27 cellular contexts compared by ENCODE assay signal in the genomic region with DNA sequence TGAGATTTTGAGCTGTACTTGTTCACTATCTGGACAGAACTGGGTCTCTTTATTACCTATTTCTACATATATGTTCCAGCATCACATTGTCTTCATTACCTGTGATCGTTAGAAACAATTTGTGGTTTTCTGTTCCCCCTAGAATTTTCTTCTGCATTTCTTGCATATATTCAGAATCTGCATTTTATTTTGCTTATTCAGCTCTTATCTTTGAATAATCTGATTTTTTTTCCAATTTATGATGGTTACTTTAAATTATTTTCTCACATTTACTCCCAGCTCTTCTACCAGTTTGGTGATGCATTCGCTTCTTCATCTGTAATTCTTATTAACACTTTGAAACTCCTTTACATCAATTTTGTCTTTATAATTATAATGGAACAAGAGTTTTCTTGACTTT. TPM values are rescaled to one million over a fixed set of nuclear protein-coding genes. Genes with fewer than 3 reads are reported as not detected.
"Had no signal": no experiment of that assay in that cellular context is flagged by ENCODE, and none has a peak within 500 bp of the region (broad histone marks: within the 10 kb centered on the region; RNA-seq: fewer than 3 reads in every experiment).

No MANE protein-coding gene starts in this region.

- H3K9ac ChIP-seq: parathyroid adenoma had no signal

- H2AFZ ChIP-seq: parathyroid adenoma had no signal

- H3K9me3 ChIP-seq: left ventricle myocardium inferior, lower lobe of right lung, stomach, thyroid gland, vagina had no signal

- DNase-seq: cortex of kidney; effector memory CD8-positive, alpha-beta T cell; erythroblast; hypothalamus; immature natural killer cell; left colon; left ventricle myocardium inferior; lower lobe of right lung; natural killer cell; occipital lobe; stimulated activated CD4-positive, alpha-beta T cell treated with anti-CD3 and anti-CD28 coated beads, Interleukin-12 subunit alpha, Interleukin-12 subunit beta, amount 100 ng/mL, for 4 hours; stimulated activated CD4-positive, alpha-beta T cell treated with anti-CD3 and anti-CD28 coated beads, Interleukin-1b, Interleukin-23, amount 100 ng/mL, for 48 hours; stimulated activated CD4-positive, alpha-beta T cell treated with anti-CD3 and anti-CD28 coated beads, Interleukin-4, amount 100 ng/mL, for 1 hour; stimulated activated naive CD4-positive, alpha-beta T cell treated with Interleukin-2 at 50 U/mL for 16 hours; stomach; thyroid gland had no signal

- H3K4me1 ChIP-seq: left ventricle myocardium inferior, lower lobe of right lung, parathyroid adenoma, thyroid gland, vagina had no signal

- ATAC-seq: effector memory CD8-positive, alpha-beta T cell; left colon; lower lobe of right lung; natural killer cell; sciatic nerve; stimulated activated effector memory CD8-positive, alpha-beta T cell treated with anti-CD3 and anti-CD28 coated beads, Interleukin-12 subunit alpha, Interleukin-12 subunit beta, amount 100 ng/mL, for 72 hours had no signal

- H3K36me3 ChIP-seq: left ventricle myocardium inferior, lower lobe of right lung, stomach, thyroid gland, vagina had no signal

- H3K27me3 ChIP-seq: stomach, thyroid gland, vagina had no signal

- H3K4me3 Mint-ChIP-seq: effector memory CD8-positive, alpha-beta T cell; immature natural killer cell; natural killer cell; stimulated activated effector memory CD8-positive, alpha-beta T cell treated with anti-CD3 and anti-CD28 coated beads, Interleukin-12 subunit alpha, Interleukin-12 subunit beta, amount 100 ng/mL, for 72 hours had no signal

- H3K36me3 Mint-ChIP-seq: immature natural killer cell; natural killer cell; stimulated activated effector memory CD8-positive, alpha-beta T cell treated with anti-CD3 and anti-CD28 coated beads, Interleukin-12 subunit alpha, Interleukin-12 subunit beta, amount 100 ng/mL, for 72 hours had no signal

- H3K27ac Mint-ChIP-seq: effector memory CD8-positive, alpha-beta T cell; immature natural killer cell; natural killer cell; stimulated activated effector memory CD8-positive, alpha-beta T cell treated with anti-CD3 and anti-CD28 coated beads, Interleukin-12 subunit alpha, Interleukin-12 subunit beta, amount 100 ng/mL, for 72 hours had no signal

- H3K27ac ChIP-seq: left ventricle myocardium inferior, lower lobe of right lung, parathyroid adenoma, skin epidermis, stomach, thyroid gland, vagina had no signal

- H3K4me1 Mint-ChIP-seq: immature natural killer cell; natural killer cell; stimulated activated effector memory CD8-positive, alpha-beta T cell treated with anti-CD3 and anti-CD28 coated beads, Interleukin-12 subunit alpha, Interleukin-12 subunit beta, amount 100 ng/mL, for 72 hours had no signal

- FAIRE-seq: endometrium, frontal cortex had no signal

- H3K27me3 Mint-ChIP-seq: progenitor cell of endocrine pancreas had no signal

- H3K79me2 ChIP-seq: parathyroid adenoma had no signal

- H3K9me3 Mint-ChIP-seq: effector memory CD8-positive, alpha-beta T cell; stimulated activated effector memory CD8-positive, alpha-beta T cell treated with anti-CD3 and anti-CD28 coated beads, Interleukin-12 subunit alpha, Interleukin-12 subunit beta, amount 100 ng/mL, for 72 hours had no signal

- H3K4me3 ChIP-seq: left ventricle myocardium inferior, lower lobe of right lung, skin epidermis, stomach, thyroid gland, vagina had no signal

RNA-seq across cellular contexts. Expression of a gene that starts 55.1 kb away (rescaled TPM):
- total RNA-seq: dermis microvascular lymphatic vessel endothelial cell, left ventricle myocardium inferior, mesenteric fat pad, natural killer cell, sciatic nerve, subcutaneous adipose tissue had no signal
- polyA plus RNA-seq: immature natural killer cell had no signal
